ENCODE assay signal across 24 cellular contexts in genomic region chr10:109863775-109864174, GRCh38. TPM values are rescaled to one million over a fixed set of nuclear protein-coding genes. Genes with fewer than 3 reads are reported as not detected.
DNase-seq lines count a peak whose midpoint lies in the region; ATAC-seq, FAIRE-seq and TF ChIP-seq lines count a peak whose summit lies in the region.
"Had no signal": no experiment of that assay in that cellular context is flagged by ENCODE, and none has a peak within 500 bp of the region (broad histone marks: within the 10 kb centered on the region; RNA-seq: fewer than 3 reads in every experiment).

No MANE protein-coding gene starts in this region.

- WGBS in HepG2 (ENCODE audit: low lambda C conversion rate), result 98% methylated on average over 2 of the region's 2 CpGs
- 98% methylated on average over 2 of the region's 2 CpGs for WGBS in right lobe of liver (ENCODE audit: insufficient coverage, low coverage, low lambda C conversion rate, missing lambda C conversion rate)
- WGBS in K562 (ENCODE audit: insufficient coverage, low coverage, missing lambda C conversion rate), result 65% methylated on average over 2 of the region's 2 CpGs

- H3K4me1 ChIP-seq in HepG2 (ENCODE audit: insufficient read depth, low read length), result no peaks in the 10 kb centered on the region
- no peaks in the 10 kb centered on the region for H3K4me1 ChIP-seq in right lobe of liver
- no peaks in the 10 kb centered on the region for H3K4me1 ChIP-seq in K562 (replicated peaks in 1 of 2; ENCODE audit: control insufficient read depth in 2 of 2, insufficient read depth in 2 of 2, low read length in 2 of 2)
- H3K4me1 ChIP-seq: BE2C, BLaER1 had no signal

- H3K27me3 ChIP-seq in HepG2 (ENCODE audit: control insufficient read depth in 1 of 2, insufficient read depth in 2 of 2, low read length in 2 of 2), result no peaks in the 10 kb centered on the region
- H3K27me3 ChIP-seq in right lobe of liver, result no peaks in the 10 kb centered on the region
- no peaks in the 10 kb centered on the region; a peak in 1 of 5 replicates for H3K27me3 ChIP-seq in K562 (ENCODE audit: control insufficient read depth in 2 of 2, insufficient read depth in 2 of 2, low read length in 2 of 2)
- H3K27me3 ChIP-seq: BE2C, BLaER1 had no signal

- no peaks in the 10 kb centered on the region for H3K79me2 ChIP-seq in HepG2 (ENCODE audit: insufficient read depth, low read length)
- no peaks in the 10 kb centered on the region for H3K79me2 ChIP-seq in K562 (ENCODE audit: control insufficient read depth, insufficient read depth, low read length)

- H3K9me1 ChIP-seq in K562 (ENCODE audit: control insufficient read depth, insufficient read depth, low read length), result no peaks in the 10 kb centered on the region

- intact Hi-C loops in HepG2 (cut with micrococcal nuclease; ENCODE audit: unreplicated experiment), result no loop called here
- intact Hi-C loops in right lobe of liver (cut with DNase I), result no loop called here
- intact Hi-C loops in K562 (cut with micrococcal nuclease), result no loop called here

- ATAC-seq in HepG2 (no peak), right lobe of liver (no peak), K562 (no peak)
- ATAC-seq: GM12878 had no signal

- no peak overlapping the region for H3K9ac ChIP-seq in HepG2 (ENCODE audit: insufficient read depth, low read depth, low read length)
- H3K9ac ChIP-seq in K562 (ENCODE audit: insufficient read depth in 1 of 2, low read depth in 2 of 2, low read length in 2 of 2), result no peak overlapping the region
- H3K9ac ChIP-seq: BLaER1 had no signal

- H3K27ac ChIP-seq in HepG2 (ENCODE audit: extremely low read length, insufficient read depth, low read length) (no peak overlapping the region), right lobe of liver (no peak overlapping the region), K562 (ENCODE audit: extremely low read depth, low read depth, low read length) (no peak overlapping the region)
- H3K27ac ChIP-seq: 22Rv1, BLaER1 had no signal

- H3K9me3 ChIP-seq in HepG2 (ENCODE audit: low read length), result no peaks in the 10 kb centered on the region
- no peaks in the 10 kb centered on the region for H3K9me3 ChIP-seq in right lobe of liver
- no peaks in the 10 kb centered on the region for H3K9me3 ChIP-seq in K562 (replicated peaks; ENCODE audit: control insufficient read depth, insufficient read depth, low read depth, low read length)
- H3K9me3 ChIP-seq: BE2C had no signal

- CTCF ChIA-PET in HepG2 (lab: Yijun Ruan, JAX; ENCODE audit: low intra/inter-chr PET ratio, low total read pairs), result no interaction called here
- CTCF ChIA-PET in K562 (lab: Yijun Ruan, JAX; ENCODE audit: low intra/inter-chr PET ratio), result no interaction called here

- DNase-seq in HepG2 (ENCODE audit: low spot score) (no peak), right lobe of liver (no peak), K562 (ENCODE audit: extremely low read depth in 1 of 4, low spot score in 3 of 4) (no peak), frontal cortex (ENCODE audit: low spot score in 2 of 2) (no peak), GM19239 (ENCODE audit: insufficient read length, low spot score) (no peak), GM13976 (ENCODE audit: low spot score) (no peak)
- DNase-seq: ACHN; BE2C; C1 segment of cervical spinal cord; CD4-positive, alpha-beta memory T cell; CD4-positive, CD25-positive, alpha-beta regulatory T cell; CD8-positive, alpha-beta memory T cell; COR-L47; DMS 273 treated with DMSO at 0.1 percent for 48 hours; DMS153; DMS53; DMS79; DND-41; EL; GDM1 had no signal

- in situ Hi-C loops in HepG2 (cut with HindIII; ENCODE audit: extremely low pct_ligation_motif_present, low pct_unique_long_range_greater_than_20kb), result no loop called here
- in situ Hi-C loops in K562 (cut with MboI), result loop anchor here (25.0 kb wide), 1 partner anchor 1449 kb away; no protein-coding TSS in a partner anchor
- in situ Hi-C loops in GM13976 (cut with MboI; ENCODE audit: low sequenced_read_pairs, unreplicated experiment), result no loop called here

- H3K4me2 ChIP-seq in HepG2 (ENCODE audit: low read depth, low read length) (no peak overlapping the region), K562 (ENCODE audit: insufficient read depth, low read length) (no peak overlapping the region)
- H3K4me2 ChIP-seq: BLaER1 had no signal

- BruUV-seq in HepG2 (replicated peaks; lab: Mats Ljungman, UMichigan) (no TSS peak), K562 (replicated peaks; lab: Mats Ljungman, UMichigan) (no TSS peak)

- H2AFZ ChIP-seq in HepG2 (ENCODE audit: low read length) (no peak overlapping the region), K562 (ENCODE audit: low read depth, low read length) (no peak overlapping the region)

- no peak for TF ChIP-seq CTCF in HepG2 (CRISPR knock-in tag; IDR thresholded peaks at IDR 0.05)
- TF ChIP-seq CTCF in right lobe of liver (IDR thresholded peaks at IDR 0.05), result no peak
- TF ChIP-seq CTCF in K562 (IDR thresholded peaks at IDR 0.05 in 2 of 3, conservative IDR thresholded peaks at IDR 0.05 in 1 of 3; ENCODE audit: insufficient read depth in 2 of 3, low read depth in 1 of 3, low read length in 3 of 3), result no peak
- TF ChIP-seq CTCF in GM13976 (IDR thresholded peaks at IDR 0.05; ENCODE audit: borderline replicate concordance, control extremely low read depth, extremely low read depth, insufficient read depth, missing control alignments), result no peak

- H4K20me1 ChIP-seq in HepG2 (ENCODE audit: insufficient read depth, low read length), result no peaks in the 10 kb centered on the region
- no peaks in the 10 kb centered on the region for H4K20me1 ChIP-seq in K562 (replicated peaks; ENCODE audit: control insufficient read depth, insufficient read depth, low read length)
- H4K20me1 ChIP-seq: BLaER1 had no signal

- TF ChIP-seq POLR2A in HepG2 (IDR thresholded peaks at IDR 0.05; ENCODE audit: insufficient read depth in 1 of 2, low read depth in 2 of 2, low read length in 2 of 2), result no peak
- TF ChIP-seq POLR2A in right lobe of liver (IDR thresholded peaks at IDR 0.05), result no peak
- TF ChIP-seq POLR2A in K562 (conservative IDR thresholded peaks at IDR 0.05), result no peak

- no peak for TF ChIP-seq EP300 in HepG2 (IDR thresholded peaks at IDR 0.05; ENCODE audit: low read depth in 2 of 2, low read length in 2 of 2)
- no peak for TF ChIP-seq EP300 in HepG2 (CRISPR knock-in tag; IDR thresholded peaks at IDR 0.05; ENCODE audit: borderline replicate concordance)
- TF ChIP-seq EP300 in K562 (IDR thresholded peaks at IDR 0.05; ENCODE audit: low read length), result no peak

- FAIRE-seq in HepG2 (lab: Jason Lieb, UNC) (no peak), K562 (lab: Jason Lieb, UNC) (no peak), frontal cortex (lab: Jason Lieb, UNC) (peak; percentile 42), GM19239 (lab: Jason Lieb, UNC) (no peak)
- FAIRE-seq: GM12878, GM12892 had no signal

- H3K4me3 ChIP-seq in HepG2 (replicated peaks in 1 of 3; ENCODE audit: insufficient read depth in 1 of 3, low read depth in 2 of 3, low read length in 3 of 3) (no peak overlapping the region), right lobe of liver (no peak overlapping the region), K562 (no peak overlapping the region)
- H3K4me3 ChIP-seq: BLaER1, GM12878 had no signal

- POLR2A ChIA-PET in HepG2 (lab: Yijun Ruan, JAX), result no interaction called here
- POLR2A ChIA-PET in K562 (lab: Yijun Ruan, JAX), result no interaction called here

- peaks cover 9 to 27% of the 10 kb centered on the region in 2 experiments for H3K36me3 ChIP-seq in HepG2 (replicated peaks in 1 of 2; ENCODE audit: control insufficient read depth in 1 of 2, insufficient read depth in 2 of 2, low read length in 2 of 2)
- H3K36me3 ChIP-seq in right lobe of liver, result peaks cover 0 to 18% (median 9%) of the 10 kb centered on the region in 4 donors
- 0 out of 3 replicates have a peak, but pooled peaks cover 7% of the 10 kb centered on the region for H3K36me3 ChIP-seq in K562 (ENCODE audit: control insufficient read depth, insufficient read depth, low read length)

- TF ChIP-seq RAD21 in HepG2 (CRISPR knock-in tag; IDR thresholded peaks at IDR 0.05) (no peak), K562 (CRISPR knock-in tag; conservative IDR thresholded peaks at IDR 0.05 in 1 of 2, IDR thresholded peaks at IDR 0.05 in 1 of 2) (no peak)

RNA-seq across cellular contexts. Expression of gene XPNPEP1, which starts 59.5 kb away (rescaled TPM):
- total RNA-seq in HepG2 (2016; rRNA removed; fragmentation: Illumina TruSeq; extraction: Trizol) (28.4 and 30.3 TPM in 2 replicates), right lobe of liver (10 to 100 TPM; 13.9 to 57.8 (median 29.4) TPM), K562 (2014; rRNA removed) (40.1 and 50.2 TPM in 2 replicates), K562 (2014; rRNA removed; fragmentation: Illumina TruSeq; extraction: Trizol) (37.7 and 39.8 TPM in 2 replicates), K562 (2015; rRNA removed; fragmentation: Illumina TruSeq; extraction: Trizol) (35.6 and 39.1 TPM in 2 replicates), K562 (2021) (32.8 and 43.0 TPM in 2 replicates), frontal cortex (79.9 TPM)
- total RNA-seq in HepG2 (2016; cell fraction: cytosol; rRNA removed; fragmentation: Illumina TruSeq; extraction: Trizol; ENCODE audit: low read depth), result 4.1 and 5.8 TPM in 2 replicates
- 29.5 and 30.7 TPM in 2 replicates for total RNA-seq in HepG2 (2016; cell fraction: insoluble cytoplasmic fraction; rRNA removed; fragmentation: Illumina TruSeq; extraction: Trizol)
- 12.3 and 13.8 TPM in 2 replicates for total RNA-seq in HepG2 (2016; cell fraction: membrane; rRNA removed; fragmentation: Illumina TruSeq; extraction: Trizol)
- total RNA-seq in HepG2 (2016; cell fraction: nucleus; rRNA removed; fragmentation: Illumina TruSeq; extraction: Trizol), result 39.8 and 40.1 TPM in 2 replicates
- polyA plus RNA-seq in HepG2 (2011; rRNA removed) (55.5 and 76.1 TPM in 2 replicates), K562 (2011; rRNA removed) (93.5 and 120 TPM in 2 replicates), K562 (2014; fragmentation: Illumina TruSeq; extraction: Trizol) (62.6 and 66.5 TPM in 2 replicates), K562 (2014; fragmentation: Nextera tagmentation; extraction: Ambion mirVana) (10 to 100 TPM; 24.2 to 50.6 TPM), K562 (2014; rRNA removed) (42.2 and 58.7 TPM in 2 replicates)
- 65.7 and 89.1 TPM in 2 replicates for polyA plus RNA-seq in HepG2 (2011; cell fraction: cytosol; rRNA removed)
- polyA plus RNA-seq in HepG2 (2011; cell fraction: nucleus; rRNA removed), result 262 and 282 TPM in 2 replicates
- polyA plus RNA-seq in HepG2 (2012), result 18.0 and 24.0 TPM in 2 replicates
- 2.7 and 2.8 TPM in 2 replicates for polyA plus RNA-seq in HepG2 (2016; cell fraction: cytosol; fragmentation: Illumina TruSeq; extraction: Trizol; ENCODE audit: low read depth)
- 25.0 and 28.1 TPM in 2 replicates for polyA plus RNA-seq in HepG2 (2016; cell fraction: insoluble cytoplasmic fraction; fragmentation: Illumina TruSeq; extraction: Trizol; ENCODE audit: low read depth)
- 6.2 and 7.9 TPM in 2 replicates for polyA plus RNA-seq in HepG2 (2016; cell fraction: membrane; fragmentation: Illumina TruSeq; extraction: Trizol; ENCODE audit: low read depth)
- 37.8 and 41.4 TPM in 2 replicates for polyA plus RNA-seq in HepG2 (2016; cell fraction: nucleus; fragmentation: Illumina TruSeq; extraction: Trizol; ENCODE audit: insufficient read depth, low read depth)
- 225 and 394 TPM in 2 replicates for polyA minus RNA-seq in HepG2 (2011; rRNA and poly(A)+ RNA removed; ENCODE audit: low replicate concordance)
- polyA minus RNA-seq in HepG2 (2011; cell fraction: cytosol; rRNA and poly(A)+ RNA removed), result 40.2 and 54.6 TPM in 2 replicates
- polyA minus RNA-seq in HepG2 (2011; cell fraction: nucleus; rRNA and poly(A)+ RNA removed), result 110 and 137 TPM in 2 replicates
- total RNA-seq in K562 (2011; cell fraction: chromatin; rRNA removed; ENCODE audit: low replicate concordance), result 76.3 and 157 TPM in 2 replicates
- total RNA-seq in K562 (2011; cell fraction: nucleolus; rRNA removed), result 77.2 and 79.0 TPM in 2 replicates
- total RNA-seq in K562 (2011; cell fraction: nucleoplasm; rRNA removed), result 76.5 and 76.6 TPM in 2 replicates
- 250 and 271 TPM in 2 replicates for polyA plus RNA-seq in K562 (2011; cell fraction: cytosol; rRNA removed)
- 148 and 194 TPM in 2 replicates for polyA plus RNA-seq in K562 (2011; cell fraction: nucleus; rRNA removed)
- polyA plus RNA-seq in K562 (2012), result 29.6 and 49.8 TPM in 2 replicates
- polyA minus RNA-seq in K562 (2011; rRNA and poly(A)+ RNA removed), result 159 and 165 TPM in 2 replicates
- 75.6 and 82.5 TPM in 2 replicates for polyA minus RNA-seq in K562 (2011; cell fraction: cytosol; rRNA and poly(A)+ RNA removed)
- 67.7 and 116 TPM in 2 replicates for polyA minus RNA-seq in K562 (2011; cell fraction: nucleus; rRNA and poly(A)+ RNA removed)

Comparison
In these comparisons a context has a peak if more than half of its experiments do, and no peak if none do; other contexts are left out.
1. Of the 241 proteins assayed by ChIP-seq in both HepG2 and K562: peak only in HepG2: MAFK; only in K562: MAFG; in both: MAFF; in neither: 238.